Comparison of ENCODE assay signal across 32 cellular contexts in genomic region chr6:37712508-37712907, GRCh38.
"Had no signal": no experiment of that assay in that cellular context is flagged by ENCODE, and none has a peak within 500 bp of the region (broad histone marks: within the 10 kb centered on the region; RNA-seq: fewer than 3 reads in every experiment).

No MANE protein-coding gene starts in this region.

- H3K27me3 Mint-ChIP-seq: activated naive CD8-positive, alpha-beta T cell had no signal

- DNase-seq: activated B cell treated with CpG ODN at 0.5 μM for 24 hours; activated CD4-positive, alpha-beta T cell treated with anti-CD3 and anti-CD28 coated beads for 48 hours; activated CD4-positive, alpha-beta T cell treated with anti-CD3 and anti-CD28 coated beads, Interleukin-2, amount 50 U/mL, for 1 hour; activated CD4-positive, alpha-beta T cell treated with anti-CD3 and anti-CD28 coated beads, Interleukin-2, amount 50 U/mL, for 48 hours; activated CD8-positive, alpha-beta memory T cell treated with anti-CD3 and anti-CD28 coated beads for 24 hours; activated CD8-positive, alpha-beta T cell treated with anti-CD3 and anti-CD28 coated beads for 36 hours; activated effector memory CD4-positive, alpha-beta T cell treated with Interleukin-2 at 50 U/mL for 16 hours; activated gamma-delta T cell treated with Interleukin-2 at 50 U/mL for 16 hours; activated naive CD4-positive, alpha-beta T cell treated with anti-CD3 and anti-CD28 coated beads, Interleukin-2, amount 50 U/mL, for 16 hours; activated naive CD4-positive, alpha-beta T cell treated with Interleukin-2 at 50 U/mL for 16 hours; activated T-cell treated with anti-CD3 and anti-CD28 coated beads, Interleukin-2, amount 50 U/mL, for 4 hours; amniotic stem cell; anterior cingulate cortex; brain microvascular endothelial cell; cortex of kidney; dermis blood vessel endothelial cell; effector CD4-positive, alpha-beta T cell; effector memory CD8-positive, alpha-beta T cell; erythroblast; foreskin keratinocyte; gastrocnemius medialis; glutamatergic neuron; T-helper 2 cell had no signal

- H3K36me3 ChIP-seq: brain microvascular endothelial cell, esophagus muscularis mucosa, gastrocnemius medialis, heart left ventricle had no signal

- H3K27ac Mint-ChIP-seq: activated B cell treated with CpG ODN at 0.5 μM for 24 hours; activated CD8-positive, alpha-beta T cell treated with anti-CD3 and anti-CD28 coated beads for 36 hours; activated naive CD8-positive, alpha-beta T cell; activated T-helper 17 cell treated with anti-CD3 and anti-CD28 coated beads, Interleukin-2, amount 50 U/mL, for 72 hours; effector memory CD8-positive, alpha-beta T cell had no signal

- H3K4me3 Mint-ChIP-seq: activated B cell treated with CpG ODN at 0.5 μM for 24 hours; activated CD8-positive, alpha-beta T cell treated with anti-CD3 and anti-CD28 coated beads for 36 hours; activated naive CD8-positive, alpha-beta T cell; activated T-cell treated with anti-CD3 and anti-CD28 coated beads, Interleukin-2, amount 50 U/mL, for 4 hours; activated T-helper 17 cell treated with anti-CD3 and anti-CD28 coated beads, Interleukin-2, amount 50 U/mL, for 72 hours; effector memory CD8-positive, alpha-beta T cell had no signal

- H3K9me3 ChIP-seq: esophagus muscularis mucosa, gastrocnemius medialis, heart left ventricle had no signal

- H3K27me3 ChIP-seq: brain microvascular endothelial cell, esophagus muscularis mucosa, foreskin keratinocyte, gastrocnemius medialis, heart left ventricle had no signal

- H3K9me3 Mint-ChIP-seq: activated B cell treated with CpG ODN at 0.5 μM for 24 hours; activated CD8-positive, alpha-beta T cell treated with anti-CD3 and anti-CD28 coated beads for 36 hours; activated T-cell treated with anti-CD3 and anti-CD28 coated beads, Interleukin-2, amount 50 U/mL, for 4 hours; activated T-helper 17 cell treated with anti-CD3 and anti-CD28 coated beads, Interleukin-2, amount 50 U/mL, for 72 hours; effector memory CD8-positive, alpha-beta T cell had no signal

- H3K4me1 Mint-ChIP-seq: activated T-helper 17 cell treated with anti-CD3 and anti-CD28 coated beads, Interleukin-2, amount 50 U/mL, for 72 hours had no signal

- H3K4me1 ChIP-seq: gastrocnemius medialis had no signal

- FAIRE-seq: astrocyte, bronchial epithelial cell, colon had no signal

- H3K4me3 ChIP-seq: esophagus muscularis mucosa, gastrocnemius medialis, heart left ventricle had no signal

- H3K36me3 Mint-ChIP-seq: activated naive CD8-positive, alpha-beta T cell had no signal

- ATAC-seq: activated CD4-positive, CD25-positive, alpha-beta regulatory T cell treated with anti-CD3 and anti-CD28 coated beads, Interleukin-2, amount 50 U/mL, for 24 hours; activated CD8-positive, alpha-beta T cell treated with anti-CD3 and anti-CD28 coated beads for 36 hours; activated T-cell treated with anti-CD3 and anti-CD28 coated beads, Interleukin-2, amount 50 U/mL, for 4 hours; activated T-helper 17 cell treated with anti-CD3 and anti-CD28 coated beads, Interleukin-2, amount 50 U/mL, for 72 hours; effector memory CD8-positive, alpha-beta T cell; foreskin keratinocyte; gastrocnemius medialis; heart left ventricle had no signal

- H3K27ac ChIP-seq: brain microvascular endothelial cell, esophagus muscularis mucosa, foreskin keratinocyte, gastrocnemius medialis, heart left ventricle, VCaP had no signal
